In genomic region chr2:12244070-12244469, GRCh38 we compare ENCODE assay signal across 14 cellular contexts.
"Had no signal": no experiment of that assay in that cellular context is flagged by ENCODE, and none has a peak within 500 bp of the region (broad histone marks: within the 10 kb centered on the region; RNA-seq: fewer than 3 reads in every experiment).

No MANE protein-coding gene starts in this region.

- H3K4me3 ChIP-seq: adrenal gland, dorsolateral prefrontal cortex, esophagus muscularis mucosa, heart right ventricle, lung, skin epidermis, stomach, thoracic aorta had no signal

- H3K9ac ChIP-seq: parathyroid adenoma had no signal

- H3K27ac ChIP-seq: adrenal gland, dorsolateral prefrontal cortex, esophagus muscularis mucosa, heart right ventricle, parathyroid adenoma, skin epidermis, stomach, thoracic aorta had no signal

- ATAC-seq: heart right ventricle, left cardiac atrium had no signal

- H2AFZ ChIP-seq: parathyroid adenoma had no signal

- DNase-seq: activated CD4-positive, alpha-beta T cell treated with anti-CD3 and anti-CD28 coated beads, Interleukin-2, amount 50 U/mL, for 1 hour; activated CD4-positive, CD25-positive, alpha-beta regulatory T cell; activated naive CD4-positive, alpha-beta T cell treated with anti-CD3 and anti-CD28 coated beads, Interleukin-2, amount 50 U/mL, for 16 hours; adrenal gland; dorsolateral prefrontal cortex; heart right ventricle; left cardiac atrium; naive B cell; stomach had no signal

- H3K36me3 ChIP-seq: adrenal gland, esophagus muscularis mucosa, heart right ventricle, stomach, thoracic aorta had no signal

- H3K4me1 ChIP-seq: adrenal gland, esophagus muscularis mucosa, heart right ventricle, parathyroid adenoma, stomach had no signal

- H3K79me2 ChIP-seq: parathyroid adenoma had no signal

- H3K27me3 ChIP-seq: adrenal gland, esophagus muscularis mucosa, heart right ventricle, stomach had no signal

- H3K9me3 ChIP-seq: esophagus muscularis mucosa, heart right ventricle, stomach, thoracic aorta had no signal
